ENCODE assay signal across 15 cellular contexts in genomic region chr4:2273221-2273620, GRCh38. TPM values are rescaled to one million over a fixed set of nuclear protein-coding genes. Genes with fewer than 3 reads are reported as not detected.
DNase-seq lines count a peak whose midpoint lies in the region; ATAC-seq and TF ChIP-seq lines count a peak whose summit lies in the region.
"Had no signal": no experiment of that assay in that cellular context is flagged by ENCODE, and none has a peak within 500 bp of the region (broad histone marks: within the 10 kb centered on the region; RNA-seq: fewer than 3 reads in every experiment).

No MANE protein-coding gene starts in this region.

- peaks cover 4% of the 10 kb centered on the region for H3K4me1 Mint-ChIP-seq in glutamatergic neuron (ENCODE audit: low read depth, unreplicated experiment)

- peaks cover 0 to 1% of the 10 kb centered on the region in 2 donors for H3K9me3 ChIP-seq in neuronal stem cell (replicated peaks in 1 of 2; ENCODE audit: control insufficient read depth in 2 of 2, insufficient read depth in 1 of 2, low read depth in 1 of 2, low read length in 2 of 2)

- no peak for TF ChIP-seq CTCF in glutamatergic neuron (IDR thresholded peaks at IDR 0.05; ENCODE audit: partially characterized antibody, unreplicated experiment)

- no peak overlapping the region for H3K27ac ChIP-seq in neuronal stem cell (replicated peaks; ENCODE audit: low read length)
- H3K27ac ChIP-seq: GM23248 had no signal

- H2AFZ ChIP-seq in neuronal stem cell (ENCODE audit: low read length) = no peak overlapping the region
- H2AFZ ChIP-seq: GM23248 had no signal

- intact Hi-C loops in left cardiac atrium (cut with DNase I) = no loop called here
- intact Hi-C loops in Right ventricle myocardium inferior (cut with DNase I) = no loop called here

- no peak overlapping the region for H4K91ac ChIP-seq in neuronal stem cell (ENCODE audit: low read depth, low read length, poor library complexity)

- peak overlapping the region; percentile 88 for H2BK15ac ChIP-seq in neuronal stem cell (ENCODE audit: low read length)

- TF ChIP-seq POLR2A in erythroblast (IDR thresholded peaks at IDR 0.05; ENCODE audit: low read length) = no peak

- peak overlapping the region; percentile 80 for H3K18ac ChIP-seq in neuronal stem cell (ENCODE audit: low read length)

- peak overlapping the region; percentile 22 for H2BK12ac ChIP-seq in neuronal stem cell (ENCODE audit: low read length)

- peaks cover 0 to 4% of the 10 kb centered on the region in 2 donors for H3K4me1 ChIP-seq in neuronal stem cell (ENCODE audit: control insufficient read depth in 2 of 2, insufficient read depth in 1 of 2, low read depth in 1 of 2, low read length in 2 of 2)

- no peak overlapping the region for H3K4me3 ChIP-seq in neuronal stem cell (ENCODE audit: low read length in 2 of 2)
- H3K4me3 ChIP-seq: GM23248 had no signal

- H2BK120ac ChIP-seq in neuronal stem cell (ENCODE audit: low read depth, low read length) = no peak overlapping the region

- H3K14ac ChIP-seq in neuronal stem cell (ENCODE audit: low read length) = no peak overlapping the region

- H3K36me3 Mint-ChIP-seq in glutamatergic neuron (ENCODE audit: unreplicated experiment) = no peaks in the 10 kb centered on the region

- no peaks in the 10 kb centered on the region for H3K36me3 ChIP-seq in neuronal stem cell (replicated peaks in 1 of 2; ENCODE audit: control insufficient read depth in 2 of 2, insufficient read depth in 2 of 2, low read length in 2 of 2)

- ATAC-seq in left cardiac atrium = no peak
- no peak for ATAC-seq in Right ventricle myocardium inferior
- ATAC-seq in GM19023 (IDR thresholded peaks at IDR 0.05; ENCODE audit: unreplicated experiment) = no peak

- no peak overlapping the region for H2BK5ac ChIP-seq in neuronal stem cell (ENCODE audit: low read length)

- DNase-seq in left cardiac atrium (peak; percentile 12), Right ventricle myocardium inferior (ENCODE audit: missing footprints) (no peak), glutamatergic neuron (no peak), neuronal stem cell (ENCODE audit: low spot score) (no peak), erythroblast (lab: John Stamatoyannopoulos, UW) (no peak), foreskin melanocyte (no peak)
- DNase-seq: 8988T; AML-193; C1 segment of cervical spinal cord; Calu3; CD4-positive, alpha-beta T cell; DMS 273 treated with DMSO at 0.1 percent for 48 hours; GM23248; H9 had no signal

- H3K27me3 ChIP-seq in neuronal stem cell (ENCODE audit: control insufficient read depth in 3 of 3, insufficient read depth in 3 of 3, low read depth in 1 of 3, low read length in 3 of 3) = peaks cover 0 to 50% (median 0%) of the 10 kb centered on the region in 3 experiments

- no CpG with 5 or more reads among the region's 15 CpGs for WGBS in neuronal stem cell (ENCODE audit: extremely low coverage in 2 of 2, insufficient read length in 2 of 2, insufficient replicate concordance in 1 of 2), 2 donors

- peak overlapping the region; percentile 5 for H3K23ac ChIP-seq in neuronal stem cell (ENCODE audit: low read depth, low read length, poor library complexity)

- H2AK5ac ChIP-seq in neuronal stem cell (ENCODE audit: low read depth, low read length) = peak overlapping the region; percentile 88

- H3K4ac ChIP-seq in neuronal stem cell (ENCODE audit: low read length) = no peak overlapping the region

- H3K4me3 Mint-ChIP-seq in glutamatergic neuron (ENCODE audit: unreplicated experiment) = peak overlapping the region; percentile 54
- H3K4me3 Mint-ChIP-seq: CD4-positive, alpha-beta T cell; H9 had no signal

- peak overlapping the region; percentile 44 for H3K9ac ChIP-seq in neuronal stem cell (ENCODE audit: low read depth, low read length, poor library complexity)
- H3K9ac ChIP-seq: GM23248 had no signal

- H3K27ac Mint-ChIP-seq in glutamatergic neuron (ENCODE audit: unreplicated experiment) = peak overlapping the region; percentile 14
- H3K27ac Mint-ChIP-seq: CD4-positive, alpha-beta T cell had no signal

- no peak overlapping the region for H3K4me2 ChIP-seq in neuronal stem cell (ENCODE audit: insufficient read depth, low read length, poor library complexity, severe bottlenecking)

- H3K79me1 ChIP-seq in neuronal stem cell (ENCODE audit: low read depth, low read length) = no peaks in the 10 kb centered on the region

- H3K27me3 Mint-ChIP-seq in glutamatergic neuron (ENCODE audit: unreplicated experiment) = peaks cover 1% of the 10 kb centered on the region
- H3K27me3 Mint-ChIP-seq: CD4-positive, alpha-beta T cell had no signal

- H4K8ac ChIP-seq in neuronal stem cell (ENCODE audit: low read depth, low read length) = peak overlapping the region; percentile 17

- H3K9me3 Mint-ChIP-seq in glutamatergic neuron (ENCODE audit: unreplicated experiment) = no peaks in the 10 kb centered on the region
- H3K9me3 Mint-ChIP-seq: CD4-positive, alpha-beta T cell; H9 had no signal

RNA-seq across cellular contexts. Expression of gene MXD4, which starts 11.3 kb away (rescaled TPM):
- total RNA-seq in left cardiac atrium (10 to 100 TPM; 27.7 to 46.9 TPM), Right ventricle myocardium inferior (36.0 TPM), glutamatergic neuron (ENCODE audit: unreplicated experiment) (143 TPM)
- polyA plus RNA-seq in neuronal stem cell (2013, experiment 1 of 2) = 45.6 TPM
- polyA plus RNA-seq in neuronal stem cell (2013, experiment 2 of 2) = 47.1 TPM

RNA-seq across cellular contexts. Expression of gene HAUS3, which starts 31.3 kb away (rescaled TPM):
- total RNA-seq in left cardiac atrium (1 to 10 TPM; 6.7 to 7.3 TPM), Right ventricle myocardium inferior (7.7 TPM), glutamatergic neuron (ENCODE audit: unreplicated experiment) (15.6 TPM)
- 11.4 TPM for polyA plus RNA-seq in neuronal stem cell (2013, experiment 1 of 2)
- polyA plus RNA-seq in neuronal stem cell (2013, experiment 2 of 2) = 12.2 TPM

RNA-seq across cellular contexts. Expression of gene POLN, which starts 31.3 kb away (rescaled TPM):
- 1 to 10 TPM; 2.4 to 6.3 TPM for total RNA-seq in left cardiac atrium
- total RNA-seq in Right ventricle myocardium inferior = 2.0 TPM
- total RNA-seq in glutamatergic neuron (ENCODE audit: unreplicated experiment) = 6.8 TPM
- polyA plus RNA-seq in neuronal stem cell (2013, experiment 1 of 2) = 0.77 TPM
- 0.54 TPM for polyA plus RNA-seq in neuronal stem cell (2013, experiment 2 of 2)
